ENCODE assay signal across 12 cellular contexts in genomic region chr1:52614671-52615070, GRCh38. TPM values are rescaled to one million over a fixed set of nuclear protein-coding genes. Genes with fewer than 3 reads are reported as not detected.
"Had no signal": no experiment of that assay in that cellular context is flagged by ENCODE, and none has a peak within 500 bp of the region (broad histone marks: within the 10 kb centered on the region; RNA-seq: fewer than 3 reads in every experiment).

No MANE protein-coding gene starts in this region.

- H3K27ac Mint-ChIP-seq: GM23338, HFFc6 had no signal

- H2AFZ ChIP-seq: GM23248, GM23338 had no signal

- H3K4me3 ChIP-seq: GM23248, GM23338, HAP-1 had no signal

- H3K4me3 Mint-ChIP-seq: GM23338, HFFc6 had no signal

- H3K9me3 ChIP-seq: HAP-1 had no signal

- H3K9ac ChIP-seq: GM23248 had no signal

- H3K4me2 ChIP-seq: GM23338 had no signal

- DNase-seq: GM23248, GOT3, H7, H9, HCEC 1CT, HFFc6 had no signal

- H3K36me3 ChIP-seq: HAP-1 had no signal

- H3K27ac ChIP-seq: GM23248 had no signal

- FAIRE-seq: H1, H54 had no signal

- ATAC-seq: GM23338, HCT116 had no signal

RNA-seq across cellular contexts. Expression of gene SHISAL2A, which starts 18.3 kb away (rescaled TPM):
- total RNA-seq: GM23248, H4, HFFc6 had no signal
- polyA plus RNA-seq: GM23248 had no signal
